ENCODE assay signal across 1 cellular context in genomic region chr4:1763550-1764080, GRCh38.
TF ChIP-seq lines count a peak whose summit lies in the region.

No MANE protein-coding gene starts in this region.

TF ChIP-seq in HepG2, 621 proteins besides CTCF, POLR2A, EP300 and RAD21 (continued from another document and continues in another):
- TF ChIP-seq KDM2A (CRISPR knock-in tag; IDR thresholded peaks at IDR 0.05; ENCODE audit: borderline replicate concordance, low read depth) = peak; percentile 7; the same call in 1 of the 2 replicates
- TF ChIP-seq ETV6 (CRISPR knock-in tag; conservative IDR thresholded peaks at IDR 0.05) = no peak
- no peak for TF ChIP-seq ZBTB21 (CRISPR knock-in tag; IDR thresholded peaks at IDR 0.05)
- no peak for TF ChIP-seq ZNF569 (CRISPR knock-in tag; IDR thresholded peaks at IDR 0.05; ENCODE audit: borderline replicate concordance)
- TF ChIP-seq DR1 (CRISPR knock-in tag; IDR thresholded peaks at IDR 0.05) = 0 out of 2 replicates have a peak, but pooled peaks have one; percentile 49
- no peak for TF ChIP-seq FOXA1 (IDR thresholded peaks at IDR 0.05)
- TF ChIP-seq FOXA1 (CRISPR knock-in tag; IDR thresholded peaks at IDR 0.05) = no peak
- peak; percentile 86 for TF ChIP-seq AGO1 (IDR thresholded peaks at IDR 0.05; ENCODE audit: low read depth, low read length, poor library complexity, severe bottlenecking)
- TF ChIP-seq ZNF550 (CRISPR knock-in tag; IDR thresholded peaks at IDR 0.05; ENCODE audit: borderline replicate concordance) = 0 out of 2 replicates have a peak, but pooled peaks have one; percentile 68
- TF ChIP-seq ZNF782 (CRISPR knock-in tag; IDR thresholded peaks at IDR 0.05; ENCODE audit: borderline replicate concordance) = peak; percentile 61; the same call in 1 of the 2 replicates
- no peak for TF ChIP-seq ZSCAN5A (CRISPR knock-in tag; IDR thresholded peaks at IDR 0.05; ENCODE audit: borderline replicate concordance)
- no peak for TF ChIP-seq HNRNPK (IDR thresholded peaks at IDR 0.05; ENCODE audit: low read depth, low read length, poor library complexity, severe bottlenecking)
- TF ChIP-seq ESRRA (CRISPR knock-in tag; IDR thresholded peaks at IDR 0.05; ENCODE audit: low read depth) = peak; percentile 16; the same call in 1 of the 2 replicates
- TF ChIP-seq E2F1 (CRISPR knock-in tag; IDR thresholded peaks at IDR 0.05) = no peak
- TF ChIP-seq AKAP8 (CRISPR knock-in tag; IDR thresholded peaks at IDR 0.05) = peak; percentile 20; the same call in 1 of the 2 replicates
- TF ChIP-seq ZNF646 (CRISPR knock-in tag; IDR thresholded peaks at IDR 0.05) = no peak
- TF ChIP-seq ZNF232 (CRISPR knock-in tag; IDR thresholded peaks at IDR 0.05; ENCODE audit: borderline replicate concordance) = 0 out of 2 replicates have a peak, but pooled peaks have one; percentile 25
- no peak for TF ChIP-seq ZNF713 (CRISPR knock-in tag; IDR thresholded peaks at IDR 0.05)
- no peak for TF ChIP-seq SAFB2 (CRISPR knock-in tag; IDR thresholded peaks at IDR 0.05; ENCODE audit: borderline replicate concordance, low read depth)
- TF ChIP-seq SRF (IDR thresholded peaks at IDR 0.05; ENCODE audit: low read depth, low read length) = no peak
- TF ChIP-seq ZNF251 (CRISPR knock-in tag; IDR thresholded peaks at IDR 0.05) = no peak
- 0 out of 2 replicates have a peak, but pooled peaks have one; percentile 42 for TF ChIP-seq KAT7 (CRISPR knock-in tag; IDR thresholded peaks at IDR 0.05; ENCODE audit: borderline replicate concordance)
- TF ChIP-seq ZNF766 (CRISPR knock-in tag; IDR thresholded peaks at IDR 0.05; ENCODE audit: borderline replicate concordance) = no peak
- no peak for TF ChIP-seq ZNF607 (CRISPR knock-in tag; IDR thresholded peaks at IDR 0.05; ENCODE audit: borderline replicate concordance)
- TF ChIP-seq ZNF556 (CRISPR knock-in tag; IDR thresholded peaks at IDR 0.05; ENCODE audit: borderline replicate concordance) = 0 out of 2 replicates have a peak, but pooled peaks have one; percentile 34
- 0 out of 2 replicates have a peak, but pooled peaks have one; percentile 40 for TF ChIP-seq PAWR (CRISPR knock-in tag; IDR thresholded peaks at IDR 0.05; ENCODE audit: borderline replicate concordance)
- peak; percentile 38; the same call in 1 of the 2 replicates for TF ChIP-seq ZGPAT (CRISPR knock-in tag; IDR thresholded peaks at IDR 0.05)
- no peak for TF ChIP-seq ZNF891 (CRISPR knock-in tag; IDR thresholded peaks at IDR 0.05)
- TF ChIP-seq PHF8 (CRISPR knock-in tag; IDR thresholded peaks at IDR 0.05) = 0 out of 2 replicates have a peak, but pooled peaks have one; percentile 29
- TF ChIP-seq ZNF335 (CRISPR knock-in tag; IDR thresholded peaks at IDR 0.05) = 0 out of 2 replicates have a peak, but pooled peaks have one; percentile 16
- TF ChIP-seq PITX1 (CRISPR knock-in tag; IDR thresholded peaks at IDR 0.05) = 0 out of 2 replicates have a peak, but pooled peaks have one; percentile 32
- TF ChIP-seq ZNF790 (CRISPR knock-in tag; IDR thresholded peaks at IDR 0.05; ENCODE audit: borderline replicate concordance) = 0 out of 2 replicates have a peak, but pooled peaks have one; percentile 58
- TF ChIP-seq ZFP82 (CRISPR knock-in tag; IDR thresholded peaks at IDR 0.05; ENCODE audit: borderline replicate concordance) = no peak
- TF ChIP-seq CBX5 (CRISPR knock-in tag; IDR thresholded peaks at IDR 0.05; ENCODE audit: borderline replicate concordance) = 0 out of 2 replicates have a peak, but pooled peaks have one; percentile 10
- TF ChIP-seq ZBTB8A (CRISPR knock-in tag; IDR thresholded peaks at IDR 0.05; ENCODE audit: borderline replicate concordance, low read depth) = peak; percentile 67; the same call in 1 of the 2 replicates
- TF ChIP-seq TRIM22 (IDR thresholded peaks at IDR 0.05) = no peak
- no peak for TF ChIP-seq THAP11 (CRISPR knock-in tag; IDR thresholded peaks at IDR 0.05)
- TF ChIP-seq GABPB1 (CRISPR knock-in tag; IDR thresholded peaks at IDR 0.05) = peak; percentile 36; the same call in 1 of the 2 replicates
- TF ChIP-seq RBFOX2 (IDR thresholded peaks at IDR 0.05; ENCODE audit: low read depth, low read length) = peak; percentile 72
- peak; percentile 43; the same call in 1 of the 2 replicates for TF ChIP-seq ZBTB7B (CRISPR knock-in tag; IDR thresholded peaks at IDR 0.05)
- 0 out of 2 replicates have a peak, but pooled peaks have one; percentile 25 for TF ChIP-seq ZNF20 (CRISPR knock-in tag; IDR thresholded peaks at IDR 0.05)
- TF ChIP-seq ZNF687 (CRISPR knock-in tag; IDR thresholded peaks at IDR 0.05) = peak; percentile 61
- no peak for TF ChIP-seq DPF2 (CRISPR knock-in tag; IDR thresholded peaks at IDR 0.05; ENCODE audit: borderline replicate concordance, low read depth)
- TF ChIP-seq ZMYM4 (CRISPR knock-in tag; IDR thresholded peaks at IDR 0.05) = no peak
- TF ChIP-seq ZNF431 (CRISPR knock-in tag; IDR thresholded peaks at IDR 0.05; ENCODE audit: borderline replicate concordance, low read depth) = no peak; the same call in 1 of the 2 replicates
- no peak for TF ChIP-seq CENPX (CRISPR knock-in tag; IDR thresholded peaks at IDR 0.05)
- no peak for TF ChIP-seq TFDP1 (CRISPR knock-in tag; IDR thresholded peaks at IDR 0.05; ENCODE audit: borderline replicate concordance)
- peak; percentile 51; the same call in 1 of the 2 replicates for TF ChIP-seq ZFX (CRISPR knock-in tag; IDR thresholded peaks at IDR 0.05; ENCODE audit: low read depth)
- no peak; the same call in 1 of the 2 replicates for TF ChIP-seq GFI1 (CRISPR knock-in tag; IDR thresholded peaks at IDR 0.05; ENCODE audit: borderline replicate concordance)
- 0 out of 2 replicates have a peak, but pooled peaks have one; percentile 32 for TF ChIP-seq KLF13 (CRISPR knock-in tag; IDR thresholded peaks at IDR 0.05)
- no peak for TF ChIP-seq ZNF619 (CRISPR knock-in tag; IDR thresholded peaks at IDR 0.05)
